Comparison of ENCODE assay signal across 21 cellular contexts in genomic region chr7:19333706-19334105, GRCh38.
"Had no signal": no experiment of that assay in that cellular context is flagged by ENCODE, and none has a peak within 500 bp of the region (broad histone marks: within the 10 kb centered on the region; RNA-seq: fewer than 3 reads in every experiment).

No MANE protein-coding gene starts in this region.

- H3K9me3 Mint-ChIP-seq: activated CD4-positive, alpha-beta memory T cell treated with anti-CD3 and anti-CD28 coated beads, Interleukin-2, amount 10 ng/mL, durations not matched to agents 7 days and 5 days; activated CD4-positive, alpha-beta T cell treated with anti-CD3 and anti-CD28 coated beads, Interleukin-2, amount 10 ng/mL, durations not matched to agents 24 days and 14 days; activated naive CD8-positive, alpha-beta T cell treated with anti-CD3 and anti-CD28 coated beads, Interleukin-2, amount 50 U/mL, for 24 hours; endodermal cell; mesothelial cell of epicardium; natural killer cell treated with Interleukin-12 subunit alpha and Interleukin-12 subunit beta and Interleukin-15 and Interleukin-18, amount 100 ng/mL, for 72 hours had no signal

- H3K4me3 Mint-ChIP-seq: activated CD4-positive, alpha-beta memory T cell treated with anti-CD3 and anti-CD28 coated beads, Interleukin-2, amount 10 ng/mL, durations not matched to agents 7 days and 5 days; activated CD4-positive, alpha-beta T cell treated with anti-CD3 and anti-CD28 coated beads, Interleukin-2, amount 10 ng/mL, durations not matched to agents 24 days and 14 days; activated naive CD8-positive, alpha-beta T cell treated with anti-CD3 and anti-CD28 coated beads, Interleukin-2, amount 50 U/mL, for 24 hours; endodermal cell; immature natural killer cell; mesothelial cell of epicardium; natural killer cell treated with Interleukin-12 subunit alpha and Interleukin-12 subunit beta and Interleukin-15 and Interleukin-18, amount 100 ng/mL, for 72 hours had no signal

- H3K4me1 Mint-ChIP-seq: activated CD4-positive, alpha-beta memory T cell treated with anti-CD3 and anti-CD28 coated beads, Interleukin-2, amount 10 ng/mL, durations not matched to agents 7 days and 5 days; activated CD4-positive, alpha-beta T cell treated with anti-CD3 and anti-CD28 coated beads, Interleukin-2, amount 10 ng/mL, durations not matched to agents 24 days and 14 days; activated naive CD8-positive, alpha-beta T cell treated with anti-CD3 and anti-CD28 coated beads, Interleukin-2, amount 50 U/mL, for 24 hours; immature natural killer cell had no signal

- H3K27me3 ChIP-seq: esophagus squamous epithelium, sigmoid colon, upper lobe of left lung had no signal

- H3K4me3 ChIP-seq: esophagus squamous epithelium, left ventricle myocardium inferior, sigmoid colon, thoracic aorta, upper lobe of left lung had no signal

- H3K27ac Mint-ChIP-seq: activated CD4-positive, alpha-beta memory T cell treated with anti-CD3 and anti-CD28 coated beads, Interleukin-2, amount 10 ng/mL, durations not matched to agents 7 days and 5 days; activated CD4-positive, alpha-beta T cell treated with anti-CD3 and anti-CD28 coated beads, Interleukin-2, amount 10 ng/mL, durations not matched to agents 24 days and 14 days; activated naive CD8-positive, alpha-beta T cell treated with anti-CD3 and anti-CD28 coated beads, Interleukin-2, amount 50 U/mL, for 24 hours; endodermal cell; immature natural killer cell; mesothelial cell of epicardium; natural killer cell treated with Interleukin-12 subunit alpha and Interleukin-12 subunit beta and Interleukin-15 and Interleukin-18, amount 100 ng/mL, for 72 hours had no signal

- H3K36me3 ChIP-seq: esophagus squamous epithelium, left ventricle myocardium inferior, sigmoid colon, thoracic aorta, upper lobe of left lung had no signal

- H3K27me3 Mint-ChIP-seq: activated CD4-positive, alpha-beta memory T cell treated with anti-CD3 and anti-CD28 coated beads, Interleukin-2, amount 10 ng/mL, durations not matched to agents 7 days and 5 days; activated CD4-positive, alpha-beta T cell treated with anti-CD3 and anti-CD28 coated beads, Interleukin-2, amount 10 ng/mL, durations not matched to agents 24 days and 14 days; activated naive CD8-positive, alpha-beta T cell treated with anti-CD3 and anti-CD28 coated beads, Interleukin-2, amount 50 U/mL, for 24 hours had no signal

- H3K9me3 ChIP-seq: esophagus squamous epithelium, left ventricle myocardium inferior, sigmoid colon, thoracic aorta, upper lobe of left lung had no signal

- DNase-seq: activated CD4-positive, alpha-beta memory T cell treated with anti-CD3 and anti-CD28 coated beads, Interleukin-2, amount 10 ng/mL, durations not matched to agents 7 days and 5 days; activated CD4-positive, alpha-beta T cell treated with anti-CD3 and anti-CD28 coated beads, Interleukin-2, amount 10 ng/mL, durations not matched to agents 24 days and 14 days; activated gamma-delta T cell; activated naive CD4-positive, alpha-beta T cell treated with anti-CD3 and anti-CD28 coated beads, Interleukin-2, amount 50 U/mL, for 16 hours; activated naive CD8-positive, alpha-beta T cell treated with anti-CD3 and anti-CD28 coated beads, Interleukin-2, amount 50 U/mL, for 24 hours; cortex of kidney; endodermal cell; esophagus squamous epithelium; immature natural killer cell; left ventricle myocardium inferior; sigmoid colon; stimulated activated CD4-positive, alpha-beta T cell treated with anti-CD3 and anti-CD28 coated beads, Interleukin-2, amount 100 ng/mL, for 48 hours; stimulated activated CD8-positive, alpha-beta memory T cell treated with anti-CD3 and anti-CD28 coated beads, Interleukin-4, amount 100 ng/mL, for 48 hours; stimulated activated naive CD4-positive, alpha-beta T cell; upper lobe of left lung had no signal

- H3K27ac ChIP-seq: esophagus squamous epithelium, left ventricle myocardium inferior, parathyroid adenoma, sigmoid colon, thoracic aorta, upper lobe of left lung, VCaP had no signal

- ATAC-seq: activated CD4-positive, CD25-positive, alpha-beta regulatory T cell treated with anti-CD3 and anti-CD28 coated beads, Interleukin-2, amount 50 U/mL, for 24 hours; activated naive CD8-positive, alpha-beta T cell treated with anti-CD3 and anti-CD28 coated beads, Interleukin-2, amount 50 U/mL, for 24 hours; natural killer cell treated with Interleukin-12 subunit alpha and Interleukin-12 subunit beta and Interleukin-15 and Interleukin-18, amount 100 ng/mL, for 72 hours had no signal

- H3K36me3 Mint-ChIP-seq: immature natural killer cell; mesothelial cell of epicardium; natural killer cell treated with Interleukin-12 subunit alpha and Interleukin-12 subunit beta and Interleukin-15 and Interleukin-18, amount 100 ng/mL, for 72 hours had no signal

- H3K4me1 ChIP-seq: esophagus squamous epithelium, left ventricle myocardium inferior, parathyroid adenoma, sigmoid colon, upper lobe of left lung had no signal
